15 cellular contexts compared by ENCODE assay signal in the genomic region with DNA sequence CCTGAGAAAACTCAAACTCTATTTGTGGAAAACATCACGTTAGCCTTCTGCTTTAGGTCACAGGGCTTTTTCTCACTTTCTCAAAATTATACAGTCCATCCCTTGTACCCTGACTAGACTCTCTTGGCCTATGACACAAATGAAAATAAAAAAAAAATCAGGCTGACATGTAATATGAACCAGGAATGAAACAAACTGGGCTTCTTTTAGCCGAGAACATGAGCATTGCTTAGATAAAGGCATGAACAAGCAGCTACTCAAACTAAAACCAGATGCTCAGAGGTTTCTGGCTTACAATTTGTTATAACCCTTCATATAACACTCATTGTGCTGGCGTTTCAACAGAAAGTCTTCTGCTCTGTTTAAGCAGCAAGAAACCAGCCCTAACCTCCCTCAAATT.
DNase-seq lines count a peak whose midpoint lies in the region; ATAC-seq, FAIRE-seq and TF ChIP-seq lines count a peak whose summit lies in the region.
"Had no signal": no experiment of that assay in that cellular context is flagged by ENCODE, and none has a peak within 500 bp of the region (broad histone marks: within the 10 kb centered on the region; RNA-seq: fewer than 3 reads in every experiment).

No MANE protein-coding gene starts in this region.

- TF ChIP-seq RAD21 in liver (IDR thresholded peaks at IDR 0.05) (no peak), HepG2 (CRISPR knock-in tag; IDR thresholded peaks at IDR 0.05) (no peak)

- H3K9me3 ChIP-seq in liver (ENCODE audit: control insufficient read depth in 4 of 4, low read length in 3 of 4) = no peaks in the 10 kb centered on the region
- H3K9me3 ChIP-seq in HepG2 (ENCODE audit: low read length) = no peaks in the 10 kb centered on the region
- H3K9me3 ChIP-seq: A549, tibial artery had no signal

- no peak for TF ChIP-seq EP300 in HepG2 (IDR thresholded peaks at IDR 0.05; ENCODE audit: low read depth in 2 of 2, low read length in 2 of 2)
- no peak for TF ChIP-seq EP300 in HepG2 (CRISPR knock-in tag; IDR thresholded peaks at IDR 0.05; ENCODE audit: borderline replicate concordance)

- no peaks in the 10 kb centered on the region for H4K20me1 ChIP-seq in HepG2 (ENCODE audit: insufficient read depth, low read length)

- H3K4me2 ChIP-seq in HepG2 (ENCODE audit: low read depth, low read length) = no peak overlapping the region
- H3K4me2 ChIP-seq: A549 had no signal

- CTCF ChIA-PET in HepG2 (lab: Yijun Ruan, JAX; ENCODE audit: low intra/inter-chr PET ratio, low total read pairs) = no interaction called here

- TF ChIP-seq CTCF in liver (IDR thresholded peaks at IDR 0.05; ENCODE audit: low read depth, low read length, missing input control) = no peak
- no peak for TF ChIP-seq CTCF in HepG2 (CRISPR knock-in tag; IDR thresholded peaks at IDR 0.05)
- TF ChIP-seq CTCF in nephron (IDR thresholded peaks at IDR 0.05; ENCODE audit: unreplicated experiment in 3 of 3) = no peak

- POLR2A ChIA-PET in HepG2 (lab: Yijun Ruan, JAX) = no interaction called here

- H3K9ac ChIP-seq in liver (ENCODE audit: low read depth in 1 of 2, low read length in 2 of 2) (no peak overlapping the region), HepG2 (ENCODE audit: insufficient read depth, low read depth, low read length) (no peak overlapping the region)

- H3K27ac ChIP-seq in liver (ENCODE audit: low read depth in 1 of 2, low read length in 2 of 2) (no peak overlapping the region), HepG2 (ENCODE audit: extremely low read length, insufficient read depth, low read length) (no peak overlapping the region)
- H3K27ac ChIP-seq: A549, tibial artery had no signal

- no peak for ATAC-seq in HepG2
- ATAC-seq in GM21737 (IDR thresholded peaks at IDR 0.05; ENCODE audit: unreplicated experiment) = no peak
- no peak for ATAC-seq in activated T-helper 17 cell treated with anti-CD3 and anti-CD28 coated beads, Interleukin-2, amount 50 U/mL, for 72 hours (replicated peaks)
- ATAC-seq: A549 had no signal

- H3K79me2 ChIP-seq in HepG2 (ENCODE audit: insufficient read depth, low read length) = no peaks in the 10 kb centered on the region

- H3K4me1 ChIP-seq in liver (ENCODE audit: control insufficient read depth in 4 of 4, insufficient read depth in 4 of 4, low read length in 3 of 4) (peaks cover 0 to 9% (median 5%) of the 10 kb centered on the region in 4 donors), HepG2 (ENCODE audit: insufficient read depth, low read length) (no peaks in the 10 kb centered on the region)
- H3K4me1 ChIP-seq: A549, tibial artery had no signal

- TF ChIP-seq POLR2A in HepG2 (IDR thresholded peaks at IDR 0.05; ENCODE audit: insufficient read depth in 1 of 2, low read depth in 2 of 2, low read length in 2 of 2) = no peak

- peaks cover 10% of the 10 kb centered on the region for H3K36me3 Mint-ChIP-seq in nephron (ENCODE audit: low read depth)
- no peaks in the 10 kb centered on the region for H3K36me3 Mint-ChIP-seq in activated T-helper 17 cell treated with anti-CD3 and anti-CD28 coated beads, Interleukin-2, amount 50 U/mL, for 72 hours (ENCODE audit: low read depth)

- DNase-seq in HepG2 (ENCODE audit: low spot score) (no peak), fibroblast of peridontal ligament (ENCODE audit: extremely low read depth) (peak; percentile 98), NCI-H774 (lab: John Stamatoyannopoulos, UW) (no peak)
- DNase-seq in activated CD4-positive, CD25-positive, alpha-beta regulatory T cell treated with anti-CD3 and anti-CD28 coated beads, Interleukin-2, amount 50 U/mL, for 72 hours = no peak
- DNase-seq: activated CD4-positive, alpha-beta T cell treated with anti-CD3 and anti-CD28 coated beads for 4 hours; erythroblast; tibial artery had no signal

- H3K4me1 Mint-ChIP-seq in nephron = peaks cover 26% of the 10 kb centered on the region
- no peaks in the 10 kb centered on the region for H3K4me1 Mint-ChIP-seq in activated T-helper 17 cell treated with anti-CD3 and anti-CD28 coated beads, Interleukin-2, amount 50 U/mL, for 72 hours
- H3K4me1 Mint-ChIP-seq: neural crest cell had no signal

- no TSS peak for BruUV-seq in HepG2 (replicated peaks; lab: Mats Ljungman, UMichigan)

- intact Hi-C loops in HepG2 (cut with micrococcal nuclease; ENCODE audit: unreplicated experiment) = no loop called here

- no peak for FAIRE-seq in HepG2 (lab: Jason Lieb, UNC)
- FAIRE-seq: A549, keratinocyte had no signal

- H3K27me3 Mint-ChIP-seq in nephron (ENCODE audit: low read depth) = no peaks in the 10 kb centered on the region
- H3K27me3 Mint-ChIP-seq in activated T-helper 17 cell treated with anti-CD3 and anti-CD28 coated beads, Interleukin-2, amount 50 U/mL, for 72 hours = peaks cover 16% of the 10 kb centered on the region

- peak overlapping the region; percentile 85 to 86 (median 85) for H3K27ac Mint-ChIP-seq in nephron
- no peak overlapping the region for H3K27ac Mint-ChIP-seq in activated T-helper 17 cell treated with anti-CD3 and anti-CD28 coated beads, Interleukin-2, amount 50 U/mL, for 72 hours
- H3K27ac Mint-ChIP-seq: activated T-helper 1 cell treated with anti-CD3 and anti-CD28 coated beads, Interleukin-12 subunit alpha, Interleukin-12 subunit beta, Interleukin-2, Interleukin-4 antibody, amounts not matched to agents 30 ng/mL and 10 ng/mL and 1 ng/mL, durations not matched to agents 14 hours and 24 hours and 36 hours had no signal

- no peaks in the 10 kb centered on the region for H3K9me3 Mint-ChIP-seq in nephron
- H3K9me3 Mint-ChIP-seq in activated T-helper 17 cell treated with anti-CD3 and anti-CD28 coated beads, Interleukin-2, amount 50 U/mL, for 72 hours = no peaks in the 10 kb centered on the region
- H3K9me3 Mint-ChIP-seq: activated T-helper 1 cell treated with anti-CD3 and anti-CD28 coated beads, Interleukin-12 subunit alpha, Interleukin-12 subunit beta, Interleukin-2, Interleukin-4 antibody, amounts not matched to agents 30 ng/mL and 10 ng/mL and 1 ng/mL, durations not matched to agents 14 hours and 24 hours and 36 hours; neural crest cell had no signal

- 79% methylated on average over 3 of the region's 3 CpGs for WGBS in liver
- 1% methylated on average over 3 of the region's 3 CpGs for WGBS in HepG2 (ENCODE audit: low lambda C conversion rate)

- H3K36me3 ChIP-seq in liver (ENCODE audit: control insufficient read depth in 4 of 4, insufficient read depth in 3 of 4, low read depth in 1 of 4, low read length in 3 of 4) = no peaks in the 10 kb centered on the region
- H3K36me3 ChIP-seq in HepG2 (replicated peaks in 1 of 2; ENCODE audit: control insufficient read depth in 1 of 2, insufficient read depth in 2 of 2, low read length in 2 of 2) = no peaks in the 10 kb centered on the region
- H3K36me3 ChIP-seq: tibial artery had no signal

- H3K4me3 Mint-ChIP-seq in nephron = no peak overlapping the region
- no peak overlapping the region for H3K4me3 Mint-ChIP-seq in activated T-helper 17 cell treated with anti-CD3 and anti-CD28 coated beads, Interleukin-2, amount 50 U/mL, for 72 hours
- H3K4me3 Mint-ChIP-seq: activated T-helper 1 cell treated with anti-CD3 and anti-CD28 coated beads, Interleukin-12 subunit alpha, Interleukin-12 subunit beta, Interleukin-2, Interleukin-4 antibody, amounts not matched to agents 30 ng/mL and 10 ng/mL and 1 ng/mL, durations not matched to agents 14 hours and 24 hours and 36 hours; neural crest cell had no signal

- in situ Hi-C loops in HepG2 (cut with HindIII; ENCODE audit: extremely low pct_ligation_motif_present, low pct_unique_long_range_greater_than_20kb) = no loop called here

- no peak overlapping the region for H2AFZ ChIP-seq in HepG2 (ENCODE audit: low read length)

- no peak overlapping the region for H3K4me3 ChIP-seq in liver (ENCODE audit: low read depth in 1 of 3, low read length in 3 of 3)
- H3K4me3 ChIP-seq in HepG2 (replicated peaks in 1 of 3; ENCODE audit: insufficient read depth in 1 of 3, low read depth in 2 of 3, low read length in 3 of 3) = no peak overlapping the region
- H3K4me3 ChIP-seq: A549, tibial artery had no signal

- H3K27me3 ChIP-seq in liver (ENCODE audit: control insufficient read depth in 4 of 4, insufficient read depth in 4 of 4, low read length in 3 of 4) (no peaks in the 10 kb centered on the region), HepG2 (ENCODE audit: control insufficient read depth in 1 of 2, insufficient read depth in 2 of 2, low read length in 2 of 2) (peaks cover 0 to 6% of the 10 kb centered on the region in 2 experiments; a peak in 1 of 5 replicates)
- H3K27me3 ChIP-seq: tibial artery had no signal

TF ChIP-seq in liver, 16 proteins besides CTCF, POLR2A, EP300 and RAD21:
- TF ChIP-seq, protein P1, sequence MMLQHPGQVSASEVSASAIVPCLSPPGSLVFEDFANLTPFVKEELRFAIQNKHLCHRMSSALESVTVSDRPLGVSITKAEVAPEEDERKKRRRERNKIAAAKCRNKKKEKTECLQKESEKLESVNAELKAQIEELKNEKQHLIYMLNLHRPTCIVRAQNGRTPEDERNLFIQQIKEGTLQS (IDR thresholded peaks at IDR 0.05) = no peak
- TF ChIP-seq NR2F2 (IDR thresholded peaks at IDR 0.05) = peak; percentile 20

TF ChIP-seq in HepG2, 621 proteins besides CTCF, POLR2A, EP300 and RAD21 (continues in another document):
- TF ChIP-seq NFATC3 (CRISPR knock-in tag; IDR thresholded peaks at IDR 0.05) (no peak), ZNF34 (CRISPR knock-in tag; IDR thresholded peaks at IDR 0.05; ENCODE audit: borderline replicate concordance) (no peak)
- TF ChIP-seq, protein P2, sequence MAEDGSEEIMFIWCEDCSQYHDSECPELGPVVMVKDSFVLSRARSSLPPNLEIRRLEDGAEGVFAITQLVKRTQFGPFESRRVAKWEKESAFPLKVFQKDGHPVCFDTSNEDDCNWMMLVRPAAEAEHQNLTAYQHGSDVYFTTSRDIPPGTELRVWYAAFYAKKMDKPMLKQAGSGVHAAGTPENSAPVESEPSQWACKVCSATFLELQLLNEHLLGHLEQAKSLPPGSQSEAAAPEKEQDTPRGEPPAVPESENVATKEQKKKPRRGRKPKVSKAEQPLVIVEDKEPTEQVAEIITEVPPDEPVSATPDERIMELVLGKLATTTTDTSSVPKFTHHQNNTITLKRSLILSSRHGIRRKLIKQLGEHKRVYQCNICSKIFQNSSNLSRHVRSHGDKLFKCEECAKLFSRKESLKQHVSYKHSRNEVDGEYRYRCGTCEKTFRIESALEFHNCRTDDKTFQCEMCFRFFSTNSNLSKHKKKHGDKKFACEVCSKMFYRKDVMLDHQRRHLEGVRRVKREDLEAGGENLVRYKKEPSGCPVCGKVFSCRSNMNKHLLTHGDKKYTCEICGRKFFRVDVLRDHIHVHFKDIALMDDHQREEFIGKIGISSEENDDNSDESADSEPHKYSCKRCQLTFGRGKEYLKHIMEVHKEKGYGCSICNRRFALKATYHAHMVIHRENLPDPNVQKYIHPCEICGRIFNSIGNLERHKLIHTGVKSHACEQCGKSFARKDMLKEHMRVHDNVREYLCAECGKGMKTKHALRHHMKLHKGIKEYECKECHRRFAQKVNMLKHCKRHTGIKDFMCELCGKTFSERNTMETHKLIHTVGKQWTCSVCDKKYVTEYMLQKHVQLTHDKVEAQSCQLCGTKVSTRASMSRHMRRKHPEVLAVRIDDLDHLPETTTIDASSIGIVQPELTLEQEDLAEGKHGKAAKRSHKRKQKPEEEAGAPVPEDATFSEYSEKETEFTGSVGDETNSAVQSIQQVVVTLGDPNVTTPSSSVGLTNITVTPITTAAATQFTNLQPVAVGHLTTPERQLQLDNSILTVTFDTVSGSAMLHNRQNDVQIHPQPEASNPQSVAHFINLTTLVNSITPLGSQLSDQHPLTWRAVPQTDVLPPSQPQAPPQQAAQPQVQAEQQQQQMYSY (CRISPR knock-in tag; IDR thresholded peaks at IDR 0.05) = no peak
